18 cellular contexts compared by ENCODE assay signal in the genomic region with DNA sequence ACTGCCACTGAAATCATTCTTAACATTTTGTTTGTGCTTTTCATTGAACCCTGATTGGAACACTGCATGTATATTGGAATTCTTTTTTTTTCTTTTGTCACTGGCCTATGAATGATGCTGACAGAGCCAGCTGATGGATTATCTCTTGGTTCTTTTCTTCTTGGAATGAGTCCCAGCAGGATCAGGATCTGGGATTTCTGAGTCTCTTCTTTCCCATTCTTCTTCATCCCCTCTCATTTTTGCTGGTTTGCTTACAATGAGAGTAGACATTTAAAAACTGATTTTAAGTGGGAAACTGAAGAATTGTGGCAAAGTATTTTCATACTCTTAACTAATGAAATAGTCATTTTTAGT.
"Had no signal": no experiment of that assay in that cellular context is flagged by ENCODE, and none has a peak within 500 bp of the region (broad histone marks: within the 10 kb centered on the region; RNA-seq: fewer than 3 reads in every experiment).

No MANE protein-coding gene starts in this region.

- H3K27ac ChIP-seq: right atrium auricular region, suprapubic skin, WERI-Rb-1 had no signal

- H3K4me3 ChIP-seq: heart right ventricle, right atrium auricular region, suprapubic skin, transverse colon, uterus had no signal

- H3K27me3 Mint-ChIP-seq: activated naive CD8-positive, alpha-beta T cell; naive thymus-derived CD8-positive, alpha-beta T cell; stimulated activated naive CD8-positive, alpha-beta T cell treated with anti-CD3 and anti-CD28 coated beads, Interleukin-15, Interleukin-2, amounts not matched to agents 100 ng/mL and 50 ng/mL, for 24 hours had no signal

- H3K36me3 Mint-ChIP-seq: immature natural killer cell had no signal

- DNase-seq: activated CD4-positive, alpha-beta T cell treated with anti-CD3 and anti-CD28 coated beads for 1 hour; activated CD4-positive, alpha-beta T cell treated with anti-CD3 and anti-CD28 coated beads, Interleukin-2, amount 50 U/mL, for 4 hours; activated T-cell treated with anti-CD3 and anti-CD28 coated beads, Interleukin-2, amount 50 U/mL, for 72 hours; amniotic stem cell; dermis blood vessel endothelial cell; heart right ventricle; immature natural killer cell; kidney glomerular epithelial cell; mesenchymal stem cell; naive thymus-derived CD8-positive, alpha-beta T cell; occipital lobe; transverse colon; uterus had no signal

- H3K36me3 ChIP-seq: right atrium auricular region, suprapubic skin, transverse colon, uterus had no signal

- H3K4me3 Mint-ChIP-seq: activated naive CD8-positive, alpha-beta T cell; activated T-cell treated with anti-CD3 and anti-CD28 coated beads, Interleukin-2, amount 50 U/mL, for 72 hours; immature natural killer cell; stimulated activated naive CD8-positive, alpha-beta T cell treated with anti-CD3 and anti-CD28 coated beads, Interleukin-15, Interleukin-2, amounts not matched to agents 100 ng/mL and 50 ng/mL, for 24 hours had no signal

- H3K27ac Mint-ChIP-seq: activated naive CD8-positive, alpha-beta T cell; activated T-cell treated with anti-CD3 and anti-CD28 coated beads, Interleukin-2, amount 50 U/mL, for 72 hours; stimulated activated naive CD8-positive, alpha-beta T cell treated with anti-CD3 and anti-CD28 coated beads, Interleukin-15, Interleukin-2, amounts not matched to agents 100 ng/mL and 50 ng/mL, for 24 hours had no signal

- H3K9me3 Mint-ChIP-seq: activated T-cell treated with anti-CD3 and anti-CD28 coated beads, Interleukin-2, amount 50 U/mL, for 72 hours; immature natural killer cell; naive thymus-derived CD8-positive, alpha-beta T cell; stimulated activated naive CD8-positive, alpha-beta T cell treated with anti-CD3 and anti-CD28 coated beads, Interleukin-15, Interleukin-2, amounts not matched to agents 100 ng/mL and 50 ng/mL, for 24 hours had no signal

- H3K27me3 ChIP-seq: heart right ventricle, right atrium auricular region, suprapubic skin, transverse colon, uterus had no signal

- H3K9me3 ChIP-seq: heart right ventricle, right atrium auricular region, suprapubic skin, transverse colon, uterus had no signal
